ENCODE assay signal across 8 cellular contexts in the genomic region with DNA sequence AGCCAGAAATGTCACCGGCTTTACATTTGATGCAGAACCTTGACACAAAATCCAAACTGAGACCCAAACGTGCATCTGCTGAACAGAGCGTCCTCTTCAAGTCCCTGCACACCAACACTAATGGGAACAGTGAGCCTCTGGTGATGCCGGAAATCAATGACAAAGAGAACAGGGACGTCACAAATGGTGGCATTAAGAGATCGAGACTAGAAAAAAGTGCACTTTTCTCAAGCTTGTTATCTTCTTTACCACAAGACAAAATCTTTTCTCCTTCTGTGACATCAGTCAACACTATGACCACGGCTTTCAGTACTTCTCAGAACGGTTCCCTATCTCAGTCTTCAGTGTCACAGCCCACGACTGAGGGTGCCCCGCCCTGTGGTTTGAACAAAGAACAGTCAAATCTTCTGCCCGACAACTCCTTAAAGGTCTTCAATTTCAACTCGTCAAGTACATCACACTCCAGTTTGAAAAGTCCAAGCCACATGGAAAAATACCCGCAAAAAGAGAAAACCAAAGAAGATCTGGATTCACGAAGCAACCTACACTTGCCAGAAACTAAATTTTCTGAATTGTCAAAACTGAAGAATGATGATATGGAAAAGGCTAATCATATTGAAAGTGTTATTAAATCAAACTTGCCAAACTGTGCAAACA.
A peak's percentile ranks its signal among the peaks of the same experiment; 100 is the strongest.
DNase-seq lines count a peak whose midpoint lies in the region; ATAC-seq, FAIRE-seq and TF ChIP-seq lines count a peak whose summit lies in the region.

No MANE protein-coding gene starts in this region.

- H3K36me3 ChIP-seq in BLaER1 treated with 17β-estradiol and CSF1 and Interleukin-3, amounts not matched to agents 10 nM and 100 nM: no peaks in the 10 kb centered on the region
- H3K36me3 ChIP-seq in KMS-11 (ENCODE audit: insufficient read depth) (no peaks in the 10 kb centered on the region), transverse colon (no peaks in the 10 kb centered on the region), kidney (ENCODE audit: control insufficient read depth in 1 of 2, insufficient read depth in 2 of 2, low read length in 2 of 2) (peaks cover 0 to 5% of the 10 kb centered on the region in 2 donors)

- intact Hi-C loops in left colon (cut with DNase I, micrococcal nuclease): no loop called here
- intact Hi-C loops in transverse colon (cut with DNase I; ENCODE audit: low total_unique reads): no loop called here
- intact Hi-C loops in kidney (cut with DNase I): no loop called here

- no peak for FAIRE-seq in kidney (lab: Jason Lieb, UNC)

- TF ChIP-seq CTCF in KMS-11 (conservative IDR thresholded peaks at IDR 0.05; ENCODE audit: low read depth, low read length) (no peak), transverse colon (IDR thresholded peaks at IDR 0.05) (no peak), RWPE1 (conservative IDR thresholded peaks at IDR 0.05; ENCODE audit: low read depth) (no peak), kidney (IDR thresholded peaks at IDR 0.05; ENCODE audit: borderline replicate concordance, extremely low read depth, insufficient read depth) (no peak)

- in situ Hi-C loops in transverse colon (cut with MboI; ENCODE audit: low pct_ligation_motif_present in 1 of 4, low pct_unique_long_range_greater_than_20kb in 1 of 4, low sequenced_read_pairs in 3 of 4): no loop called here

- H3K4me2 ChIP-seq in BLaER1 treated with 17β-estradiol and CSF1 and Interleukin-3, amounts not matched to agents 10 nM and 100 nM: peak overlapping the region; percentile 77 to 94 (median 89)
- no peak overlapping the region for H3K4me2 ChIP-seq in KMS-11

- peak; percentile 58 for ATAC-seq in GM21390 (IDR thresholded peaks at IDR 0.05; ENCODE audit: unreplicated experiment)
- ATAC-seq in left colon: peak; percentile 27

- peak; percentile 46 for TF ChIP-seq POLR2A in transverse colon (IDR thresholded peaks at IDR 0.05)

- peak overlapping the region in 7 of 10 experiments; percentile 3 to 54 (median 24); a peak in 10 of 20 replicates for H3K4me3 ChIP-seq in BLaER1 treated with 17β-estradiol and CSF1 and Interleukin-3, amounts not matched to agents 10 nM and 100 nM
- H3K4me3 ChIP-seq in KMS-11 (IDR thresholded peaks at IDR 0.05; ENCODE audit: insufficient read depth, low read depth, low read length) (no peak overlapping the region), transverse colon (peak overlapping the region in 1 of 4 donors; percentile 7), kidney (ENCODE audit: low read length in 2 of 2) (no peak overlapping the region)

- no peak for TF ChIP-seq EP300 in transverse colon (IDR thresholded peaks at IDR 0.05; ENCODE audit: low read depth)

- no peaks in the 10 kb centered on the region; a peak in 2 of 22 replicates for H3K27me3 ChIP-seq in BLaER1 treated with 17β-estradiol and CSF1 and Interleukin-3, amounts not matched to agents 10 nM and 100 nM
- H3K27me3 ChIP-seq in KMS-11 (ENCODE audit: insufficient read depth, low read depth) (no peaks in the 10 kb centered on the region), transverse colon (no peaks in the 10 kb centered on the region)

- peak overlapping the region in 9 of 11 experiments; percentile 37 to 76 (median 67); a peak in 13 of 22 replicates for H3K9ac ChIP-seq in BLaER1 treated with 17β-estradiol and CSF1 and Interleukin-3, amounts not matched to agents 10 nM and 100 nM
- H3K9ac ChIP-seq in KMS-11 (no peak overlapping the region), kidney (ENCODE audit: low read length in 2 of 2) (no peak overlapping the region)

- peaks cover 62 to 92% (median 71%) of the 10 kb centered on the region in 10 experiments for H3K4me1 ChIP-seq in BLaER1 treated with 17β-estradiol and CSF1 and Interleukin-3, amounts not matched to agents 10 nM and 100 nM
- H3K4me1 ChIP-seq in KMS-11 (ENCODE audit: low read depth, poor library complexity, severe bottlenecking) (peaks cover 33% of the 10 kb centered on the region), transverse colon (peaks cover 3 to 70% (median 30%) of the 10 kb centered on the region in 4 donors), kidney (ENCODE audit: control insufficient read depth in 1 of 2, insufficient read depth in 1 of 2, low read depth in 1 of 2, low read length in 2 of 2) (peaks cover 0 to 6% of the 10 kb centered on the region in 2 donors)

- POLR2A ChIA-PET in RWPE1 (lab: Yijun Ruan, JAX; ENCODE audit: low non-redundant PET): no interaction called here

- DNase-seq in activated CD8-positive, alpha-beta memory T cell treated with anti-CD3 and anti-CD28 coated beads for 24 hours: peak; percentile 84
- DNase-seq in left colon (peak in 1 of 2 donors; percentile 36), transverse colon (peak; percentile 61), RWPE1 (ENCODE audit: low spot score) (no peak), kidney (no peak)

- H3K79me2 ChIP-seq in KMS-11 (ENCODE audit: insufficient read depth, low read depth): no peaks in the 10 kb centered on the region

- no peak overlapping the region for H2AFZ ChIP-seq in KMS-11 (ENCODE audit: low read depth)

- CTCF ChIA-PET in RWPE1 (lab: Yijun Ruan, JAX): no interaction called here

- no peaks in the 10 kb centered on the region for H3K9me3 ChIP-seq in BLaER1 treated with 17β-estradiol and CSF1 and Interleukin-3, amounts not matched to agents 10 nM and 100 nM (replicated peaks in 1 of 11)
- H3K9me3 ChIP-seq in transverse colon: no peaks in the 10 kb centered on the region
- no peaks in the 10 kb centered on the region for H3K9me3 ChIP-seq in kidney (ENCODE audit: control insufficient read depth in 1 of 2, low read length in 2 of 2)

- peak overlapping the region; percentile 22 to 87 (median 79); a peak in 21 of 22 replicates for H3K27ac ChIP-seq in BLaER1 treated with 17β-estradiol and CSF1 and Interleukin-3, amounts not matched to agents 10 nM and 100 nM
- H3K27ac ChIP-seq in KMS-11 (peak overlapping the region; percentile 13; the same call in 1 of the 2 replicates), transverse colon (peak overlapping the region; percentile 66 to 72 (median 68)), RWPE1 (no peak overlapping the region; the same call in 1 of the 2 replicates), kidney (ENCODE audit: low read depth in 2 of 2, low read length in 2 of 2) (no peak overlapping the region)

- H4K20me1 ChIP-seq in BLaER1 treated with 17β-estradiol and CSF1 and Interleukin-3, amounts not matched to agents 10 nM and 100 nM: no peaks in the 10 kb centered on the region
- H4K20me1 ChIP-seq in KMS-11 (ENCODE audit: insufficient read depth): no peaks in the 10 kb centered on the region

- 59 to 61% methylated on average over 14 of the region's 14 CpGs for WGBS in transverse colon (ENCODE audit: low coverage in 1 of 2), 2 donors

Comparison
In these comparisons a context has a peak if more than half of its experiments do, and no peak if none do; other contexts are left out.
1. H3K27ac ChIP-seq: peak in BLaER1 treated with 17β-estradiol and CSF1 and Interleukin-3, amounts not matched to agents 10 nM and 100 nM (11 of 11), KMS-11 (single experiment) and transverse colon (4 of 4); none in RWPE1 (single experiment) and kidney (0 of 2).
2. H3K4me3 ChIP-seq: peak in BLaER1 treated with 17β-estradiol and CSF1 and Interleukin-3, amounts not matched to agents 10 nM and 100 nM (7 of 10); none in KMS-11 (single experiment) and kidney (0 of 2).
3. H3K9ac ChIP-seq: peak in BLaER1 treated with 17β-estradiol and CSF1 and Interleukin-3, amounts not matched to agents 10 nM and 100 nM (9 of 11); none in KMS-11 (single experiment) and kidney (0 of 2).
4. DNase-seq: peak in activated CD8-positive, alpha-beta memory T cell treated with anti-CD3 and anti-CD28 coated beads for 24 hours (single experiment) and transverse colon (single experiment); none in RWPE1 (single experiment) and kidney (single experiment).